1 cellular context compared by ENCODE assay signal in genomic region chr17:70869402-70870085, GRCh38.
TF ChIP-seq lines count a peak whose summit lies in the region.

No MANE protein-coding gene starts in this region.

TF ChIP-seq in H1, 55 proteins besides CTCF, POLR2A, EP300 and RAD21:
- TF ChIP-seq E2F6 (IDR thresholded peaks at IDR 0.05), result no peak
- TF ChIP-seq CTBP2 (IDR thresholded peaks at IDR 0.05; ENCODE audit: borderline replicate concordance, insufficient read depth, insufficient read length, low read length), result no peak
- TF ChIP-seq TAF1 (IDR thresholded peaks at IDR 0.05; ENCODE audit: low read depth, low read length), result no peak
- no peak for TF ChIP-seq JUND (IDR thresholded peaks at IDR 0.05; ENCODE audit: low read length)
- TF ChIP-seq, protein P1, sequence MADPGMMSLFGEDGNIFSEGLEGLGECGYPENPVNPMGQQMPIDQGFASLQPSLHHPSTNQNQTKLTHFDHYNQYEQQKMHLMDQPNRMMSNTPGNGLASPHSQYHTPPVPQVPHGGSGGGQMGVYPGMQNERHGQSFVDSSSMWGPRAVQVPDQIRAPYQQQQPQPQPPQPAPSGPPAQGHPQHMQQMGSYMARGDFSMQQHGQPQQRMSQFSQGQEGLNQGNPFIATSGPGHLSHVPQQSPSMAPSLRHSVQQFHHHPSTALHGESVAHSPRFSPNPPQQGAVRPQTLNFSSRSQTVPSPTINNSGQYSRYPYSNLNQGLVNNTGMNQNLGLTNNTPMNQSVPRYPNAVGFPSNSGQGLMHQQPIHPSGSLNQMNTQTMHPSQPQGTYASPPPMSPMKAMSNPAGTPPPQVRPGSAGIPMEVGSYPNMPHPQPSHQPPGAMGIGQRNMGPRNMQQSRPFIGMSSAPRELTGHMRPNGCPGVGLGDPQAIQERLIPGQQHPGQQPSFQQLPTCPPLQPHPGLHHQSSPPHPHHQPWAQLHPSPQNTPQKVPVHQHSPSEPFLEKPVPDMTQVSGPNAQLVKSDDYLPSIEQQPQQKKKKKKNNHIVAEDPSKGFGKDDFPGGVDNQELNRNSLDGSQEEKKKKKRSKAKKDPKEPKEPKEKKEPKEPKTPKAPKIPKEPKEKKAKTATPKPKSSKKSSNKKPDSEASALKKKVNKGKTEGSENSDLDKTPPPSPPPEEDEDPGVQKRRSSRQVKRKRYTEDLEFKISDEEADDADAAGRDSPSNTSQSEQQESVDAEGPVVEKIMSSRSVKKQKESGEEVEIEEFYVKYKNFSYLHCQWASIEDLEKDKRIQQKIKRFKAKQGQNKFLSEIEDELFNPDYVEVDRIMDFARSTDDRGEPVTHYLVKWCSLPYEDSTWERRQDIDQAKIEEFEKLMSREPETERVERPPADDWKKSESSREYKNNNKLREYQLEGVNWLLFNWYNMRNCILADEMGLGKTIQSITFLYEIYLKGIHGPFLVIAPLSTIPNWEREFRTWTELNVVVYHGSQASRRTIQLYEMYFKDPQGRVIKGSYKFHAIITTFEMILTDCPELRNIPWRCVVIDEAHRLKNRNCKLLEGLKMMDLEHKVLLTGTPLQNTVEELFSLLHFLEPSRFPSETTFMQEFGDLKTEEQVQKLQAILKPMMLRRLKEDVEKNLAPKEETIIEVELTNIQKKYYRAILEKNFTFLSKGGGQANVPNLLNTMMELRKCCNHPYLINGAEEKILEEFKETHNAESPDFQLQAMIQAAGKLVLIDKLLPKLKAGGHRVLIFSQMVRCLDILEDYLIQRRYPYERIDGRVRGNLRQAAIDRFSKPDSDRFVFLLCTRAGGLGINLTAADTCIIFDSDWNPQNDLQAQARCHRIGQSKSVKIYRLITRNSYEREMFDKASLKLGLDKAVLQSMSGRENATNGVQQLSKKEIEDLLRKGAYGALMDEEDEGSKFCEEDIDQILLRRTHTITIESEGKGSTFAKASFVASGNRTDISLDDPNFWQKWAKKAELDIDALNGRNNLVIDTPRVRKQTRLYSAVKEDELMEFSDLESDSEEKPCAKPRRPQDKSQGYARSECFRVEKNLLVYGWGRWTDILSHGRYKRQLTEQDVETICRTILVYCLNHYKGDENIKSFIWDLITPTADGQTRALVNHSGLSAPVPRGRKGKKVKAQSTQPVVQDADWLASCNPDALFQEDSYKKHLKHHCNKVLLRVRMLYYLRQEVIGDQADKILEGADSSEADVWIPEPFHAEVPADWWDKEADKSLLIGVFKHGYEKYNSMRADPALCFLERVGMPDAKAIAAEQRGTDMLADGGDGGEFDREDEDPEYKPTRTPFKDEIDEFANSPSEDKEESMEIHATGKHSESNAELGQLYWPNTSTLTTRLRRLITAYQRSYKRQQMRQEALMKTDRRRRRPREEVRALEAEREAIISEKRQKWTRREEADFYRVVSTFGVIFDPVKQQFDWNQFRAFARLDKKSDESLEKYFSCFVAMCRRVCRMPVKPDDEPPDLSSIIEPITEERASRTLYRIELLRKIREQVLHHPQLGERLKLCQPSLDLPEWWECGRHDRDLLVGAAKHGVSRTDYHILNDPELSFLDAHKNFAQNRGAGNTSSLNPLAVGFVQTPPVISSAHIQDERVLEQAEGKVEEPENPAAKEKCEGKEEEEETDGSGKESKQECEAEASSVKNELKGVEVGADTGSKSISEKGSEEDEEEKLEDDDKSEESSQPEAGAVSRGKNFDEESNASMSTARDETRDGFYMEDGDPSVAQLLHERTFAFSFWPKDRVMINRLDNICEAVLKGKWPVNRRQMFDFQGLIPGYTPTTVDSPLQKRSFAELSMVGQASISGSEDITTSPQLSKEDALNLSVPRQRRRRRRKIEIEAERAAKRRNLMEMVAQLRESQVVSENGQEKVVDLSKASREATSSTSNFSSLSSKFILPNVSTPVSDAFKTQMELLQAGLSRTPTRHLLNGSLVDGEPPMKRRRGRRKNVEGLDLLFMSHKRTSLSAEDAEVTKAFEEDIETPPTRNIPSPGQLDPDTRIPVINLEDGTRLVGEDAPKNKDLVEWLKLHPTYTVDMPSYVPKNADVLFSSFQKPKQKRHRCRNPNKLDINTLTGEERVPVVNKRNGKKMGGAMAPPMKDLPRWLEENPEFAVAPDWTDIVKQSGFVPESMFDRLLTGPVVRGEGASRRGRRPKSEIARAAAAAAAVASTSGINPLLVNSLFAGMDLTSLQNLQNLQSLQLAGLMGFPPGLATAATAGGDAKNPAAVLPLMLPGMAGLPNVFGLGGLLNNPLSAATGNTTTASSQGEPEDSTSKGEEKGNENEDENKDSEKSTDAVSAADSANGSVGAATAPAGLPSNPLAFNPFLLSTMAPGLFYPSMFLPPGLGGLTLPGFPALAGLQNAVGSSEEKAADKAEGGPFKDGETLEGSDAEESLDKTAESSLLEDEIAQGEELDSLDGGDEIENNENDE (IDR thresholded peaks at IDR 0.05; ENCODE audit: insufficient replicate concordance, low read length), result peak; percentile 78
- no peak for TF ChIP-seq ASH2L (IDR thresholded peaks at IDR 0.05; ENCODE audit: low read length)
- TF ChIP-seq POU5F1 (IDR thresholded peaks at IDR 0.05; ENCODE audit: low read depth, low read length), result no peak
